In the genomic region with DNA sequence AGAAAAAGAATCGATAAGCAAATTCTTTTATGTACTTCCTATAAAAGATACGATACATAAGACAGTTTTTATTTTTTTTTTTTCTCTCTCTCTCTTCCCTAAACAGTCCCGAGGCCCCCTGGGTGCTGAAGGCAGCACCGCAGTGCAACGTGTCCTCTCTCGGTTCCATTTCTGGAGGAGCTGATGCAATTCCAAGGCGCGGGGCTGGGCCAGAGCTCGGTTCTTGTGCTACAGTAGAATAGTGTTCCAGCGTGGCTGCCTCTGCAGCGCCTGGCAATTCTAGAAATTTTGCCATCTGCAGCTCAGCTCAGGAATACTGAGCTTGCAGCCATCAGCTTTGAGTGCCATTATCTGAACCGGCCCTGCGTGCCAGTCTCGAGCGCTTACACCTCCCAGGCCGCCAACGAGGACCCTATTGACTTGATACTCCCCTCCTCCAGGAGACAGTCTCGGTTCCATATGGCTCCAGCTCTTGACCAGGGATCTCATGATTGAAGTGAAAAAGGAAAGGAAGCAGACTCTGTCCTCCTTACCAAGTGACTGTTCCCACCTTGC, we compare ENCODE assay signal across 8 cellular contexts. TPM values are rescaled to one million over a fixed set of nuclear protein-coding genes. Genes with fewer than 3 reads are reported as not detected.
A peak's percentile ranks its signal among the peaks of the same experiment; 100 is the strongest.
DNase-seq lines count a peak whose midpoint lies in the region; ATAC-seq, FAIRE-seq and TF ChIP-seq lines count a peak whose summit lies in the region.

No MANE protein-coding gene starts in this region.

- CTCF ChIA-PET in GM12878 (lab: Yijun Ruan, JAX), result no interaction called here

- H3K4me3 ChIP-seq in GM12878 (peak overlapping the region; percentile 81), iPS DF 6.9 (ENCODE audit: low read length) (peak overlapping the region; percentile 31; the same call in 1 of the 2 replicates)

- H2AFZ ChIP-seq in GM12878 (ENCODE audit: control insufficient read depth, low read depth, low read length), result peak overlapping the region; percentile 86

- no TSS peak for BruUV-seq in GM12878 (replicated peaks; lab: Mats Ljungman, UMichigan)

- no peak for TF ChIP-seq RAD21 in GM12878 (IDR thresholded peaks at IDR 0.05; ENCODE audit: insufficient read depth, low read depth, low read length)

- H3K9ac ChIP-seq in GM12878 (ENCODE audit: control insufficient read depth, insufficient read depth, low read length), result peak overlapping the region; percentile 72

- TF ChIP-seq POLR2A in GM12878 (IDR thresholded peaks at IDR 0.05; ENCODE audit: low read depth, low read length), result no peak

- intact Hi-C loops in GM12878 (cut with micrococcal nuclease; ENCODE audit: unreplicated experiment), result no loop called here

- TF ChIP-seq EP300 in GM12878 (IDR thresholded peaks at IDR 0.05; ENCODE audit: borderline replicate concordance in 1 of 2, control insufficient read depth in 1 of 2, low read depth in 2 of 2, low read length in 2 of 2), result no peak

- H3K36me3 ChIP-seq in GM12878 (ENCODE audit: control insufficient read depth in 2 of 2, insufficient read depth in 2 of 2, low read length in 1 of 2), result no peaks in the 10 kb centered on the region
- H3K36me3 ChIP-seq in iPS DF 6.9 (ENCODE audit: control insufficient read depth, insufficient read depth, low read length), result no peaks in the 10 kb centered on the region

- no peaks in the 10 kb centered on the region; a peak in 1 of 4 replicates for H3K27me3 ChIP-seq in GM12878 (replicated peaks in 1 of 2; ENCODE audit: control insufficient read depth in 2 of 2, insufficient read depth in 2 of 2, low read length in 1 of 2)
- H3K27me3 ChIP-seq in iPS DF 6.9 (ENCODE audit: control insufficient read depth, insufficient read depth, low read length), result no peaks in the 10 kb centered on the region

- no peaks in the 10 kb centered on the region; the same call in 1 of the 2 replicates for H3K79me2 ChIP-seq in GM12878 (ENCODE audit: control insufficient read depth, insufficient read depth, low read length)

- FAIRE-seq in GM12878 (lab: Jason Lieb, UNC), result no peak

- no peaks in the 10 kb centered on the region for H3K9me3 ChIP-seq in GM12878 (replicated peaks; ENCODE audit: control insufficient read depth, insufficient read depth, low read length)
- no peaks in the 10 kb centered on the region for H3K9me3 ChIP-seq in iPS DF 6.9 (ENCODE audit: control insufficient read depth, insufficient read depth, low read length)

- POLR2A ChIA-PET in GM12878 (lab: Charles Lee), result no interaction called here

- peak overlapping the region; percentile 77 for H3K4me2 ChIP-seq in GM12878 (ENCODE audit: control insufficient read depth, insufficient read depth)

- H3K4me1 ChIP-seq in GM12878 (ENCODE audit: control insufficient read depth, insufficient read depth, low read length), result peaks cover 7% of the 10 kb centered on the region
- peaks cover 3% of the 10 kb centered on the region; the same call in 1 of the 2 replicates for H3K4me1 ChIP-seq in iPS DF 6.9 (ENCODE audit: control insufficient read depth, insufficient read depth, low read length)

- TF ChIP-seq CTCF in AG09319 (IDR thresholded peaks at IDR 0.05; ENCODE audit: low read depth, low read length) (peak; percentile 3), GM12878 (IDR thresholded peaks at IDR 0.05 in 2 of 3, conservative IDR thresholded peaks at IDR 0.05 in 1 of 3; ENCODE audit: control insufficient read depth in 2 of 3, extremely low read depth in 1 of 3, insufficient read depth in 1 of 3, low read depth in 3 of 3, low read length in 3 of 3) (no peak)

- SMC1A ChIA-PET in GM12878 (lab: Charles Lee; ENCODE audit: uncharacterized antibody, unreplicated experiment), result no interaction called here

- in situ Hi-C loops in GM12878 (cut with MboI), result no loop called here

- RAD21 ChIA-PET in GM12878 (lab: Charles Lee; ENCODE audit: unreplicated experiment), result interaction anchor here (1.0 kb wide), 1 partner anchor 29 kb away, joined by 3 read pairs; no protein-coding TSS in a partner anchor

- no peaks in the 10 kb centered on the region for H4K20me1 ChIP-seq in GM12878 (ENCODE audit: control insufficient read depth, insufficient read depth)

- peak overlapping the region; percentile 25; the same call in 1 of the 2 replicates for H3K27ac ChIP-seq in GM12878 (ENCODE audit: control insufficient read depth, insufficient read depth)
- H3K27ac ChIP-seq in iPS DF 6.9 (ENCODE audit: low read length), result no peak overlapping the region

- ATAC-seq in GM19395 (IDR thresholded peaks at IDR 0.05; ENCODE audit: unreplicated experiment) (peak; percentile 31), GM12878 (no peak; the same call in 2 of the 3 replicates), HG02623 (IDR thresholded peaks at IDR 0.05; ENCODE audit: unreplicated experiment) (no peak)

- DNase-seq in AG09319 (ENCODE audit: extremely low read depth, low read depth) (no peak), NCI-H2227 treated with DMSO at 0.1 percent for 48 hours (lab: John Stamatoyannopoulos, UW) (peak; percentile 60), GM12878 (ENCODE audit: low read depth, low spot score) (no peak), iPS DF 6.9 (ENCODE audit: low read depth, low spot score) (no peak), retina (peak; percentile 70), OCI-M1 (lab: John Stamatoyannopoulos, UW) (no peak)

- WGBS in GM12878 (ENCODE audit: insufficient coverage, insufficient replicate concordance, low lambda C conversion rate, missing lambda C conversion rate), result 36% methylated on average over 18 of the region's 18 CpGs
- WGBS in iPS DF 6.9 (ENCODE audit: insufficient coverage, insufficient read length), result no CpG with 5 or more reads among the region's 18 CpGs

TF ChIP-seq in GM12878, 131 proteins besides CTCF, POLR2A, EP300 and RAD21 (continues in another document):
- TF ChIP-seq ATF2 (IDR thresholded peaks at IDR 0.05; ENCODE audit: low read length) (no peak), MXI1 (IDR thresholded peaks at IDR 0.05; ENCODE audit: low read depth, low read length) (no peak), MEF2A (IDR thresholded peaks at IDR 0.05; ENCODE audit: insufficient read depth, low read depth, low read length) (no peak), SIX5 (IDR thresholded peaks at IDR 0.05; ENCODE audit: low read depth, low read length, severe bottlenecking) (no peak), POLR2AphosphoS5 (IDR thresholded peaks at IDR 0.05; ENCODE audit: low read length) (no peak)
- TF ChIP-seq, protein P1, sequence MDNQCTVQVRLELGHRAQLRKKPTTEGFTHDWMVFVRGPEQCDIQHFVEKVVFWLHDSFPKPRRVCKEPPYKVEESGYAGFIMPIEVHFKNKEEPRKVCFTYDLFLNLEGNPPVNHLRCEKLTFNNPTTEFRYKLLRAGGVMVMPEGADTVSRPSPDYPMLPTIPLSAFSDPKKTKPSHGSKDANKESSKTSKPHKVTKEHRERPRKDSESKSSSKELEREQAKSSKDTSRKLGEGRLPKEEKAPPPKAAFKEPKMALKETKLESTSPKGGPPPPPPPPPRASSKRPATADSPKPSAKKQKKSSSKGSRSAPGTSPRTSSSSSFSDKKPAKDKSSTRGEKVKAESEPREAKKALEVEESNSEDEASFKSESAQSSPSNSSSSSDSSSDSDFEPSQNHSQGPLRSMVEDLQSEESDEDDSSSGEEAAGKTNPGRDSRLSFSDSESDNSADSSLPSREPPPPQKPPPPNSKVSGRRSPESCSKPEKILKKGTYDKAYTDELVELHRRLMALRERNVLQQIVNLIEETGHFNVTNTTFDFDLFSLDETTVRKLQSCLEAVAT (IDR thresholded peaks at IDR 0.05), result no peak

RNA-seq across cellular contexts. Expression of gene ALDH1L2, which starts 0.6 kb away (rescaled TPM):
- total RNA-seq in GM12878 (2013; cell fraction: nucleolus; rRNA removed), result 0.06 and 0.20 TPM in 2 replicates
- total RNA-seq in GM12878 (2014; rRNA removed), result 6.6 and 6.7 TPM in 2 replicates
- total RNA-seq in GM12878 (2014; rRNA removed; fragmentation: Illumina TruSeq; extraction: Trizol), result 6.5 and 6.9 TPM in 2 replicates
- total RNA-seq in GM12878 (2021), result 12.0 and 13.2 TPM in 2 replicates
- 6.5 TPM for polyA plus RNA-seq in GM12878 (2011; ENCODE audit: low read depth)
- polyA plus RNA-seq in GM12878 (2011; rRNA removed), result 0.15 and 0.45 TPM in 2 replicates
- 0.05 and 0.06 TPM in 2 replicates for polyA plus RNA-seq in GM12878 (2011; cell fraction: cytosol; rRNA removed)
- 0.27 and 0.31 TPM in 2 replicates for polyA plus RNA-seq in GM12878 (2011; cell fraction: nucleus; rRNA removed)
- 6.2 and 8.3 TPM in 2 replicates for polyA plus RNA-seq in GM12878 (2012)
- polyA plus RNA-seq in GM12878 (2014; fragmentation: Illumina TruSeq; extraction: Trizol), result 13.7 and 18.9 TPM in 2 replicates
- 1 to 10 TPM; 1.8 to 2.1 TPM for polyA plus RNA-seq in GM12878 (2014; fragmentation: Nextera tagmentation; extraction: Ambion mirVana)
- polyA plus RNA-seq in GM12878 (2014; rRNA removed), result 7.8 and 10.7 TPM in 2 replicates
- polyA plus RNA-seq in GM12878 (2016; fragmentation: Nextera tagmentation; extraction: Ambion mirVana), result 10 to 100 TPM; 10.4 to 10.6 TPM
- 0.10 and 0.80 TPM in 2 replicates for polyA minus RNA-seq in GM12878 (2011; rRNA and poly(A)+ RNA removed)
- polyA minus RNA-seq in GM12878 (2011; cell fraction: cytosol; rRNA and poly(A)+ RNA removed), result not detected in 2 replicates
- 0.10 and 0.12 TPM in 2 replicates for polyA minus RNA-seq in GM12878 (2011; cell fraction: nucleus; rRNA and poly(A)+ RNA removed)

RNA-seq across cellular contexts. Expression of gene WASHC4, which starts 23.9 kb away (rescaled TPM):
- 285 and 299 TPM in 2 replicates for total RNA-seq in GM12878 (2013; cell fraction: nucleolus; rRNA removed)
- total RNA-seq in GM12878 (2014; rRNA removed), result 41.3 and 43.9 TPM in 2 replicates
- 46.2 and 50.3 TPM in 2 replicates for total RNA-seq in GM12878 (2014; rRNA removed; fragmentation: Illumina TruSeq; extraction: Trizol)
- total RNA-seq in GM12878 (2021), result 29.4 and 31.1 TPM in 2 replicates
- polyA plus RNA-seq in GM12878 (2011; ENCODE audit: low read depth), result 7.5 TPM
- polyA plus RNA-seq in GM12878 (2011; rRNA removed), result 50.6 and 88.5 TPM in 2 replicates
- polyA plus RNA-seq in GM12878 (2011; cell fraction: cytosol; rRNA removed), result 11.0 and 12.5 TPM in 2 replicates
- 38.3 and 41.5 TPM in 2 replicates for polyA plus RNA-seq in GM12878 (2011; cell fraction: nucleus; rRNA removed)
- polyA plus RNA-seq in GM12878 (2012), result 13.4 and 18.8 TPM in 2 replicates
- polyA plus RNA-seq in GM12878 (2014; fragmentation: Illumina TruSeq; extraction: Trizol), result 33.5 and 41.1 TPM in 2 replicates
- polyA plus RNA-seq in GM12878 (2014; fragmentation: Nextera tagmentation; extraction: Ambion mirVana), result 10 to 100 TPM; 16.0 to 18.4 TPM
- polyA plus RNA-seq in GM12878 (2014; rRNA removed), result 15.6 and 30.7 TPM in 2 replicates
- polyA plus RNA-seq in GM12878 (2016; fragmentation: Nextera tagmentation; extraction: Ambion mirVana), result 10 to 100 TPM; 34.4 to 40.5 TPM
- polyA minus RNA-seq in GM12878 (2011; rRNA and poly(A)+ RNA removed), result 46.2 and 65.4 TPM in 2 replicates
- 24.9 and 26.6 TPM in 2 replicates for polyA minus RNA-seq in GM12878 (2011; cell fraction: cytosol; rRNA and poly(A)+ RNA removed)
- 74.0 and 95.5 TPM in 2 replicates for polyA minus RNA-seq in GM12878 (2011; cell fraction: nucleus; rRNA and poly(A)+ RNA removed)

Comparison
In these comparisons a context has a peak if more than half of its experiments do, and no peak if none do; other contexts are left out.
1. DNase-seq: peak in NCI-H2227 treated with DMSO at 0.1 percent for 48 hours (single experiment) and retina (single experiment); none in AG09319 (single experiment), GM12878 (single experiment), iPS DF 6.9 (single experiment) and OCI-M1 (single experiment).